Comparison of ENCODE assay signal across 1 cellular context in the genomic region with DNA sequence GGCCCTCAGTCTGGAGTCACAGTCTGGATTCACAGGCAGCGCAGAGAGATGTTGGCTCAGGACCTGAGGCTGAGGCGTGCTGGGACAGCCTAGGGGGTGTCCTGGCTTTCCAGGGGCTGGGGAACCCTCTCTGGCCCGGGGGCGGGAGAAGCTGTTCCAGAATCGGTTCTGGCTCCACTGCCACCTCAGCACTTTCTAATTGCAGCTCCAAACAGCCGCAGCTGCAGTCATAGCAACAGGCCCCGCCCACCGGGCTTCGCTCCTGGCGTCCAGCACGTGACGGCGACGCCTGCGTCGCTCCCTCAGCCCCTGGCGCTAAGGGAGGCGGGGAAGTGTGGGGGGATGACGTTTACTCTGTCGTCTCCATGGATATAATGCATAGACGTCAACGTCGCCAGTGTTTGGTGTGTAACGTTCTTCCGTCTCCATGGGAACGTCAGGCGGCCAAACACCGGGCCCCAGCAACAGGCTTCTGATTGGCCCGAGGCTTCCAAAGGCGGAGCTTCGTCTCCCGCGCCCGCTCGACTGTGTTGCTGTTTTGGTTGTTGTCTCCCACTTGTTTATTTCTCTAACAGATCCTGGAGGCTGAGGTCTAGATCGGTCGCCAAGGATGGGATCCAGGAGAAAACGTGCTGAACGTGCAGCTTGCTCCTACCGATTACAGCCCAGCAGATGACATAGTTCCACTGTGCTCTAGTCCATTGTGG.
TF ChIP-seq lines count a peak whose summit lies in the region.

No MANE protein-coding gene starts in this region.

TF ChIP-seq in HepG2, 621 proteins besides CTCF, POLR2A, EP300 and RAD21 (continued from another document and continues in another):
- TF ChIP-seq ZNF326 (CRISPR knock-in tag; IDR thresholded peaks at IDR 0.05; ENCODE audit: borderline replicate concordance) (no peak), CCAR2 (optimal IDR thresholded peaks at IDR 0.05; ENCODE audit: low read depth, low read length) (no peak), SPEN (CRISPR knock-in tag; IDR thresholded peaks at IDR 0.05; ENCODE audit: low read depth) (0 out of 2 replicates have a peak, but pooled peaks have one; percentile 61), RXRA (CRISPR knock-in tag; IDR thresholded peaks at IDR 0.05) (peak; percentile 39), TEAD2 (CRISPR knock-in tag; IDR thresholded peaks at IDR 0.05) (no peak), ZFP41 (CRISPR knock-in tag; IDR thresholded peaks at IDR 0.05; ENCODE audit: borderline replicate concordance) (no peak), ARNT2 (CRISPR knock-in tag; IDR thresholded peaks at IDR 0.05; ENCODE audit: low read depth) (peak; percentile 70), ZSCAN21 (CRISPR knock-in tag; IDR thresholded peaks at IDR 0.05; ENCODE audit: borderline replicate concordance) (0 out of 2 replicates have a peak, but pooled peaks have one; percentile 34), PLRG1 (conservative IDR thresholded peaks at IDR 0.05) (no peak), TAF1 (CRISPR knock-in tag; IDR thresholded peaks at IDR 0.05) (peak; percentile 27; the same call in 1 of the 2 replicates), NONO (IDR thresholded peaks at IDR 0.05) (no peak), NONO (CRISPR knock-in tag; conservative IDR thresholded peaks at IDR 0.05) (peak; percentile 73; the same call in 1 of the 2 replicates), ZMYM4 (CRISPR knock-in tag; IDR thresholded peaks at IDR 0.05) (peak; percentile 57), ZNF460 (CRISPR knock-in tag; IDR thresholded peaks at IDR 0.05; ENCODE audit: borderline replicate concordance) (no peak), NCOA5 (CRISPR knock-in tag; IDR thresholded peaks at IDR 0.05) (no peak), KLF11 (CRISPR knock-in tag; IDR thresholded peaks at IDR 0.05) (peak; percentile 63; the same call in 1 of the 2 replicates), CHD2 (IDR thresholded peaks at IDR 0.05; ENCODE audit: low read depth, low read length) (no peak), ZNF883 (CRISPR knock-in tag; IDR thresholded peaks at IDR 0.05; ENCODE audit: not compliant biosample characterization) (peak; percentile 66), MTF2 (CRISPR knock-in tag; IDR thresholded peaks at IDR 0.05; ENCODE audit: borderline replicate concordance) (0 out of 2 replicates have a peak, but pooled peaks have one; percentile 54), PAWR (CRISPR knock-in tag; IDR thresholded peaks at IDR 0.05; ENCODE audit: borderline replicate concordance) (no peak), ZKSCAN5 (CRISPR knock-in tag; IDR thresholded peaks at IDR 0.05) (0 out of 2 replicates have a peak, but pooled peaks have one; percentile 40), ZNF501 (CRISPR knock-in tag; IDR thresholded peaks at IDR 0.05) (0 out of 2 replicates have a peak, but pooled peaks have one; percentile 47), ZNF232 (CRISPR knock-in tag; IDR thresholded peaks at IDR 0.05; ENCODE audit: borderline replicate concordance) (peak; percentile 22; the same call in 1 of the 2 replicates), FOXA3 (CRISPR knock-in tag; IDR thresholded peaks at IDR 0.05) (peak; percentile 52), CBX2 (IDR thresholded peaks at IDR 0.05; ENCODE audit: low read depth, low read length) (0 out of 2 replicates have a peak, but pooled peaks have one; percentile 47), CBX2 (CRISPR knock-in tag; IDR thresholded peaks at IDR 0.05; ENCODE audit: low read depth) (no peak), MBNL3 (CRISPR knock-in tag; conservative IDR thresholded peaks at IDR 0.05) (no peak), NFYB (CRISPR knock-in tag; IDR thresholded peaks at IDR 0.05) (peak; percentile 78), ETV5 (CRISPR knock-in tag; IDR thresholded peaks at IDR 0.05; ENCODE audit: borderline replicate concordance) (no peak; the same call in 1 of the 2 replicates), TBX3 (IDR thresholded peaks at IDR 0.05; ENCODE audit: borderline replicate concordance) (peak; percentile 93), NR1H2 (CRISPR knock-in tag; IDR thresholded peaks at IDR 0.05; ENCODE audit: borderline replicate concordance, low read depth) (peak; percentile 23; the same call in 1 of the 2 replicates), YY1 (IDR thresholded peaks at IDR 0.05; ENCODE audit: insufficient read depth, insufficient replicate concordance, low read depth, low read length) (peak; percentile 25)
- TF ChIP-seq, protein P1, sequence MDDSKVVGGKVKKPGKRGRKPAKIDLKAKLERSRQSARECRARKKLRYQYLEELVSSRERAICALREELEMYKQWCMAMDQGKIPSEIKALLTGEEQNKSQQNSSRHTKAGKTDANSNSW (CRISPR knock-in tag; IDR thresholded peaks at IDR 0.05; ENCODE audit: borderline replicate concordance), result no peak
- TF ChIP-seq, protein P2, sequence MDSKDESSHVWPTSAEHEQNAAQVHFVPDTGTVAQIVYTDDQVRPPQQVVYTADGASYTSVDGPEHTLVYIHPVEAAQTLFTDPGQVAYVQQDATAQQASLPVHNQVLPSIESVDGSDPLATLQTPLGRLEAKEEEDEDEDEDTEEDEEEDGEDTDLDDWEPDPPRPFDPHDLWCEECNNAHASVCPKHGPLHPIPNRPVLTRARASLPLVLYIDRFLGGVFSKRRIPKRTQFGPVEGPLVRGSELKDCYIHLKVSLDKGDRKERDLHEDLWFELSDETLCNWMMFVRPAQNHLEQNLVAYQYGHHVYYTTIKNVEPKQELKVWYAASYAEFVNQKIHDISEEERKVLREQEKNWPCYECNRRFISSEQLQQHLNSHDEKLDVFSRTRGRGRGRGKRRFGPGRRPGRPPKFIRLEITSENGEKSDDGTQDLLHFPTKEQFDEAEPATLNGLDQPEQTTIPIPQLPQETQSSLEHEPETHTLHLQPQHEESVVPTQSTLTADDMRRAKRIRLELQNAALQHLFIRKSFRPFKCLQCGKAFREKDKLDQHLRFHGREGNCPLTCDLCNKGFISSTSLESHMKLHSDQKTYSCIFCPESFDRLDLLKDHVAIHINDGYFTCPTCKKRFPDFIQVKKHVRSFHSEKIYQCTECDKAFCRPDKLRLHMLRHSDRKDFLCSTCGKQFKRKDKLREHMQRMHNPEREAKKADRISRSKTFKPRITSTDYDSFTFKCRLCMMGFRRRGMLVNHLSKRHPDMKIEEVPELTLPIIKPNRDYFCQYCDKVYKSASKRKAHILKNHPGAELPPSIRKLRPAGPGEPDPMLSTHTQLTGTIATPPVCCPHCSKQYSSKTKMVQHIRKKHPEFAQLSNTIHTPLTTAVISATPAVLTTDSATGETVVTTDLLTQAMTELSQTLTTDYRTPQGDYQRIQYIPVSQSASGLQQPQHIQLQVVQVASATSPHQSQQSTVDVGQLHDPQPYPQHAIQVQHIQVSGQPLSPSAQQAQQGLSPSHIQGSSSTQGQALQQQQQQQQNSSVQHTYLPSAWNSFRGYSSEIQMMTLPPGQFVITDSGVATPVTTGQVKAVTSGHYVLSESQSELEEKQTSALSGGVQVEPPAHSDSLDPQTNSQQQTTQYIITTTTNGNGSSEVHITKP (CRISPR knock-in tag; IDR thresholded peaks at IDR 0.05; ENCODE audit: low read depth), result peak; percentile 58; the same call in 1 of the 2 replicates
- TF ChIP-seq, protein P3, sequence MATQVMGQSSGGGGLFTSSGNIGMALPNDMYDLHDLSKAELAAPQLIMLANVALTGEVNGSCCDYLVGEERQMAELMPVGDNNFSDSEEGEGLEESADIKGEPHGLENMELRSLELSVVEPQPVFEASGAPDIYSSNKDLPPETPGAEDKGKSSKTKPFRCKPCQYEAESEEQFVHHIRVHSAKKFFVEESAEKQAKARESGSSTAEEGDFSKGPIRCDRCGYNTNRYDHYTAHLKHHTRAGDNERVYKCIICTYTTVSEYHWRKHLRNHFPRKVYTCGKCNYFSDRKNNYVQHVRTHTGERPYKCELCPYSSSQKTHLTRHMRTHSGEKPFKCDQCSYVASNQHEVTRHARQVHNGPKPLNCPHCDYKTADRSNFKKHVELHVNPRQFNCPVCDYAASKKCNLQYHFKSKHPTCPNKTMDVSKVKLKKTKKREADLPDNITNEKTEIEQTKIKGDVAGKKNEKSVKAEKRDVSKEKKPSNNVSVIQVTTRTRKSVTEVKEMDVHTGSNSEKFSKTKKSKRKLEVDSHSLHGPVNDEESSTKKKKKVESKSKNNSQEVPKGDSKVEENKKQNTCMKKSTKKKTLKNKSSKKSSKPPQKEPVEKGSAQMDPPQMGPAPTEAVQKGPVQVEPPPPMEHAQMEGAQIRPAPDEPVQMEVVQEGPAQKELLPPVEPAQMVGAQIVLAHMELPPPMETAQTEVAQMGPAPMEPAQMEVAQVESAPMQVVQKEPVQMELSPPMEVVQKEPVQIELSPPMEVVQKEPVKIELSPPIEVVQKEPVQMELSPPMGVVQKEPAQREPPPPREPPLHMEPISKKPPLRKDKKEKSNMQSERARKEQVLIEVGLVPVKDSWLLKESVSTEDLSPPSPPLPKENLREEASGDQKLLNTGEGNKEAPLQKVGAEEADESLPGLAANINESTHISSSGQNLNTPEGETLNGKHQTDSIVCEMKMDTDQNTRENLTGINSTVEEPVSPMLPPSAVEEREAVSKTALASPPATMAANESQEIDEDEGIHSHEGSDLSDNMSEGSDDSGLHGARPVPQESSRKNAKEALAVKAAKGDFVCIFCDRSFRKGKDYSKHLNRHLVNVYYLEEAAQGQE (IDR thresholded peaks at IDR 0.05; ENCODE audit: borderline replicate concordance in 1 of 2, low read depth in 1 of 2, low read length in 2 of 2), result no peak
- TF ChIP-seq, protein P4, sequence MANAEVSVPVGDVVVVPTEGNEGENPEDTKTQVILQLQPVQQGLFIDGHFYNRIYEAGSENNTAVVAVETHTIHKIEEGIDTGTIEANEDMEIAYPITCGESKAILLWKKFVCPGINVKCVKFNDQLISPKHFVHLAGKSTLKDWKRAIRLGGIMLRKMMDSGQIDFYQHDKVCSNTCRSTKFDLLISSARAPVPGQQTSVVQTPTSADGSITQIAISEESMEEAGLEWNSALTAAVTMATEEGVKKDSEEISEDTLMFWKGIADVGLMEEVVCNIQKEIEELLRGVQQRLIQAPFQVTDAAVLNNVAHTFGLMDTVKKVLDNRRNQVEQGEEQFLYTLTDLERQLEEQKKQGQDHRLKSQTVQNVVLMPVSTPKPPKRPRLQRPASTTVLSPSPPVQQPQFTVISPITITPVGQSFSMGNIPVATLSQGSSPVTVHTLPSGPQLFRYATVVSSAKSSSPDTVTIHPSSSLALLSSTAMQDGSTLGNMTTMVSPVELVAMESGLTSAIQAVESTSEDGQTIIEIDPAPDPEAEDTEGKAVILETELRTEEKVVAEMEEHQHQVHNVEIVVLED (CRISPR knock-in tag; IDR thresholded peaks at IDR 0.05; ENCODE audit: borderline replicate concordance), result peak; percentile 94
- TF ChIP-seq, protein P5, sequence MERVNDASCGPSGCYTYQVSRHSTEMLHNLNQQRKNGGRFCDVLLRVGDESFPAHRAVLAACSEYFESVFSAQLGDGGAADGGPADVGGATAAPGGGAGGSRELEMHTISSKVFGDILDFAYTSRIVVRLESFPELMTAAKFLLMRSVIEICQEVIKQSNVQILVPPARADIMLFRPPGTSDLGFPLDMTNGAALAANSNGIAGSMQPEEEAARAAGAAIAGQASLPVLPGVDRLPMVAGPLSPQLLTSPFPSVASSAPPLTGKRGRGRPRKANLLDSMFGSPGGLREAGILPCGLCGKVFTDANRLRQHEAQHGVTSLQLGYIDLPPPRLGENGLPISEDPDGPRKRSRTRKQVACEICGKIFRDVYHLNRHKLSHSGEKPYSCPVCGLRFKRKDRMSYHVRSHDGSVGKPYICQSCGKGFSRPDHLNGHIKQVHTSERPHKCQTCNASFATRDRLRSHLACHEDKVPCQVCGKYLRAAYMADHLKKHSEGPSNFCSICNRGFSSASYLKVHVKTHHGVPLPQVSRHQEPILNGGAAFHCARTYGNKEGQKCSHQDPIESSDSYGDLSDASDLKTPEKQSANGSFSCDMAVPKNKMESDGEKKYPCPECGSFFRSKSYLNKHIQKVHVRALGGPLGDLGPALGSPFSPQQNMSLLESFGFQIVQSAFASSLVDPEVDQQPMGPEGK (CRISPR knock-in tag; IDR thresholded peaks at IDR 0.05), result peak; percentile 41; the same call in 1 of the 2 replicates
- TF ChIP-seq, protein P6, sequence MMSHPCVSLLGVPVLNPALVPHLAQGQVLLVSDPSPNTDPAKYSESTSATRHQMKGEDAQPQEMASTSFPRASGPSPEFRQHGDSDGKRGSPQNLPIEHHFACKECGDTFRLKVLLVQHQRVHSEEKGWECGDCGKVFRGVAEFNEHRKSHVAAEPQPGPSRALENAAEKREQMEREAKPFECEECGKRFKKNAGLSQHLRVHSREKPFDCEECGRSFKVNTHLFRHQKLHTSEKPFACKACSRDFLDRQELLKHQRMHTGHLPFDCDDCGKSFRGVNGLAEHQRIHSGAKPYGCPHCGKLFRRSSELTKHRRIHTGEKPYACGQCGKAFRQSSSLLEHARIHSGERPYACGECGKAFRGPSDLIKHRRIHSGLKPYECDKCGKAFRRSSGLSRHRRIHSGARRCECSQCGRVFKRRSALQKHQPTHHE (CRISPR knock-in tag; IDR thresholded peaks at IDR 0.05; ENCODE audit: borderline replicate concordance), result no peak
- TF ChIP-seq, protein P7, sequence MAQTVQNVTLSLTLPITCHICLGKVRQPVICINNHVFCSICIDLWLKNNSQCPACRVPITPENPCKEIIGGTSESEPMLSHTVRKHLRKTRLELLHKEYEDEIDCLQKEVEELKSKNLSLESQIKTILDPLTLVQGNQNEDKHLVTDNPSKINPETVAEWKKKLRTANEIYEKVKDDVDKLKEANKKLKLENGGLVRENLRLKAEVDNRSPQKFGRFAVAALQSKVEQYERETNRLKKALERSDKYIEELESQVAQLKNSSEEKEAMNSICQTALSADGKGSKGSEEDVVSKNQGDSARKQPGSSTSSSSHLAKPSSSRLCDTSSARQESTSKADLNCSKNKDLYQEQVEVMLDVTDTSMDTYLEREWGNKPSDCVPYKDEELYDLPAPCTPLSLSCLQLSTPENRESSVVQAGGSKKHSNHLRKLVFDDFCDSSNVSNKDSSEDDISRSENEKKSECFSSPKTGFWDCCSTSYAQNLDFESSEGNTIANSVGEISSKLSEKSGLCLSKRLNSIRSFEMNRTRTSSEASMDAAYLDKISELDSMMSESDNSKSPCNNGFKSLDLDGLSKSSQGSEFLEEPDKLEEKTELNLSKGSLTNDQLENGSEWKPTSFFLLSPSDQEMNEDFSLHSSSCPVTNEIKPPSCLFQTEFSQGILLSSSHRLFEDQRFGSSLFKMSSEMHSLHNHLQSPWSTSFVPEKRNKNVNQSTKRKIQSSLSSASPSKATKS (CRISPR knock-in tag; IDR thresholded peaks at IDR 0.05), result no peak
- TF ChIP-seq, protein P8, sequence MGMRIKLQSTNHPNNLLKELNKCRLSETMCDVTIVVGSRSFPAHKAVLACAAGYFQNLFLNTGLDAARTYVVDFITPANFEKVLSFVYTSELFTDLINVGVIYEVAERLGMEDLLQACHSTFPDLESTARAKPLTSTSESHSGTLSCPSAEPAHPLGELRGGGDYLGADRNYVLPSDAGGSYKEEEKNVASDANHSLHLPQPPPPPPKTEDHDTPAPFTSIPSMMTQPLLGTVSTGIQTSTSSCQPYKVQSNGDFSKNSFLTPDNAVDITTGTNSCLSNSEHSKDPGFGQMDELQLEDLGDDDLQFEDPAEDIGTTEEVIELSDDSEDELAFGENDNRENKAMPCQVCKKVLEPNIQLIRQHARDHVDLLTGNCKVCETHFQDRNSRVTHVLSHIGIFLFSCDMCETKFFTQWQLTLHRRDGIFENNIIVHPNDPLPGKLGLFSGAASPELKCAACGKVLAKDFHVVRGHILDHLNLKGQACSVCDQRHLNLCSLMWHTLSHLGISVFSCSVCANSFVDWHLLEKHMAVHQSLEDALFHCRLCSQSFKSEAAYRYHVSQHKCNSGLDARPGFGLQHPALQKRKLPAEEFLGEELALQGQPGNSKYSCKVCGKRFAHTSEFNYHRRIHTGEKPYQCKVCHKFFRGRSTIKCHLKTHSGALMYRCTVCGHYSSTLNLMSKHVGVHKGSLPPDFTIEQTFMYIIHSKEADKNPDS (CRISPR knock-in tag; IDR thresholded peaks at IDR 0.05), result no peak
